1 cellular context compared by ENCODE assay signal in genomic region chr15:40928975-40929729, GRCh38.
TF ChIP-seq lines count a peak whose summit lies in the region.

DLL4 (plus strand) TSS chr15:40929340; CDS start chr15:40929669, 329 bp downstream.

TF ChIP-seq in HEK293, 187 proteins besides CTCF, POLR2A, EP300 and RAD21 (continued from another document and continues in another):
- no peak for TF ChIP-seq PRDM10 (tag by site-specific recombination; IDR thresholded peaks at IDR 0.05)
- TF ChIP-seq KLF1 (tag by site-specific recombination; IDR thresholded peaks at IDR 0.05): no peak; the same call in none of the 2 replicates
- TF ChIP-seq PRDM1 (tag by site-specific recombination; IDR thresholded peaks at IDR 0.05): no peak
- TF ChIP-seq ZNF112 (tag by site-specific recombination; IDR thresholded peaks at IDR 0.05): no peak
- TF ChIP-seq ELK4 (IDR thresholded peaks at IDR 0.05; ENCODE audit: borderline replicate concordance, low read depth, low read length): no peak
- TF ChIP-seq, protein P1, sequence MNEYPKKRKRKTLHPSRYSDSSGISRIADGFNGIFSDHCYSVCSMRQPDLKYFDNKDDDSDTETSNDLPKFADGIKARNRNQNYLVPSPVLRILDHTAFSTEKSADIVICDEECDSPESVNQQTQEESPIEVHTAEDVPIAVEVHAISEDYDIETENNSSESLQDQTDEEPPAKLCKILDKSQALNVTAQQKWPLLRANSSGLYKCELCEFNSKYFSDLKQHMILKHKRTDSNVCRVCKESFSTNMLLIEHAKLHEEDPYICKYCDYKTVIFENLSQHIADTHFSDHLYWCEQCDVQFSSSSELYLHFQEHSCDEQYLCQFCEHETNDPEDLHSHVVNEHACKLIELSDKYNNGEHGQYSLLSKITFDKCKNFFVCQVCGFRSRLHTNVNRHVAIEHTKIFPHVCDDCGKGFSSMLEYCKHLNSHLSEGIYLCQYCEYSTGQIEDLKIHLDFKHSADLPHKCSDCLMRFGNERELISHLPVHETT (tag by site-specific recombination; IDR thresholded peaks at IDR 0.05): peak; percentile 49; the same call in 1 of the 2 replicates
- peak; percentile 83 for TF ChIP-seq KLF9 (tag by site-specific recombination; IDR thresholded peaks at IDR 0.05; ENCODE audit: low read depth)
- TF ChIP-seq GLI4 (tag by site-specific recombination; IDR thresholded peaks at IDR 0.05): 0 out of 2 replicates have a peak, but pooled peaks have one; percentile 38
- TF ChIP-seq ZNF223 (tag by site-specific recombination; IDR thresholded peaks at IDR 0.05): no peak
- no peak; the same call in 1 of the 2 replicates for TF ChIP-seq ZNF341 (tag by site-specific recombination; IDR thresholded peaks at IDR 0.05; ENCODE audit: low read depth)
- peak; percentile 41; the same call in 1 of the 2 replicates for TF ChIP-seq ZNF692 (tag by site-specific recombination; IDR thresholded peaks at IDR 0.05)
- TF ChIP-seq ZXDB (tag by site-specific recombination; IDR thresholded peaks at IDR 0.05): 0 out of 2 replicates have a peak, but pooled peaks have one; percentile 9
- 0 out of 2 replicates have a peak, but pooled peaks have one; percentile 18 for TF ChIP-seq WT1 (tag by site-specific recombination; IDR thresholded peaks at IDR 0.05)
- TF ChIP-seq GFI1B (tag by site-specific recombination; IDR thresholded peaks at IDR 0.05): peak; percentile 14; the same call in 1 of the 2 replicates
- TF ChIP-seq ZNF510 (tag by site-specific recombination; IDR thresholded peaks at IDR 0.05; ENCODE audit: insufficient replicate concordance): no peak
- TF ChIP-seq, protein P2, sequence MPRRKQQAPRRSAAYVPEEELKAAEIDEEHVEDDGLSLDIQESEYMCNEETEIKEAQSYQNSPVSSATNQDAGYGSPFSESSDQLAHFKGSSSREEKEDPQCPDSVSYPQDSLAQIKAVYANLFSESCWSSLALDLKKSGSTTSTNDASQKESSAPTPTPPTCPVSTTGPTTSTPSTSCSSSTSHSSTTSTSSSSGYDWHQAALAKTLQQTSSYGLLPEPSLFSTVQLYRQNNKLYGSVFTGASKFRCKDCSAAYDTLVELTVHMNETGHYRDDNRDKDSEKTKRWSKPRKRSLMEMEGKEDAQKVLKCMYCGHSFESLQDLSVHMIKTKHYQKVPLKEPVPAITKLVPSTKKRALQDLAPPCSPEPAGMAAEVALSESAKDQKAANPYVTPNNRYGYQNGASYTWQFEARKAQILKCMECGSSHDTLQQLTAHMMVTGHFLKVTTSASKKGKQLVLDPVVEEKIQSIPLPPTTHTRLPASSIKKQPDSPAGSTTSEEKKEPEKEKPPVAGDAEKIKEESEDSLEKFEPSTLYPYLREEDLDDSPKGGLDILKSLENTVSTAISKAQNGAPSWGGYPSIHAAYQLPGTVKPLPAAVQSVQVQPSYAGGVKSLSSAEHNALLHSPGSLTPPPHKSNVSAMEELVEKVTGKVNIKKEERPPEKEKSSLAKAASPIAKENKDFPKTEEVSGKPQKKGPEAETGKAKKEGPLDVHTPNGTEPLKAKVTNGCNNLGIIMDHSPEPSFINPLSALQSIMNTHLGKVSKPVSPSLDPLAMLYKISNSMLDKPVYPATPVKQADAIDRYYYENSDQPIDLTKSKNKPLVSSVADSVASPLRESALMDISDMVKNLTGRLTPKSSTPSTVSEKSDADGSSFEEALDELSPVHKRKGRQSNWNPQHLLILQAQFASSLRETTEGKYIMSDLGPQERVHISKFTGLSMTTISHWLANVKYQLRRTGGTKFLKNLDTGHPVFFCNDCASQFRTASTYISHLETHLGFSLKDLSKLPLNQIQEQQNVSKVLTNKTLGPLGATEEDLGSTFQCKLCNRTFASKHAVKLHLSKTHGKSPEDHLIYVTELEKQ (tag by site-specific recombination; IDR thresholded peaks at IDR 0.05; ENCODE audit: borderline replicate concordance): 0 out of 2 replicates have a peak, but pooled peaks have one; percentile 18
- TF ChIP-seq, protein P3, sequence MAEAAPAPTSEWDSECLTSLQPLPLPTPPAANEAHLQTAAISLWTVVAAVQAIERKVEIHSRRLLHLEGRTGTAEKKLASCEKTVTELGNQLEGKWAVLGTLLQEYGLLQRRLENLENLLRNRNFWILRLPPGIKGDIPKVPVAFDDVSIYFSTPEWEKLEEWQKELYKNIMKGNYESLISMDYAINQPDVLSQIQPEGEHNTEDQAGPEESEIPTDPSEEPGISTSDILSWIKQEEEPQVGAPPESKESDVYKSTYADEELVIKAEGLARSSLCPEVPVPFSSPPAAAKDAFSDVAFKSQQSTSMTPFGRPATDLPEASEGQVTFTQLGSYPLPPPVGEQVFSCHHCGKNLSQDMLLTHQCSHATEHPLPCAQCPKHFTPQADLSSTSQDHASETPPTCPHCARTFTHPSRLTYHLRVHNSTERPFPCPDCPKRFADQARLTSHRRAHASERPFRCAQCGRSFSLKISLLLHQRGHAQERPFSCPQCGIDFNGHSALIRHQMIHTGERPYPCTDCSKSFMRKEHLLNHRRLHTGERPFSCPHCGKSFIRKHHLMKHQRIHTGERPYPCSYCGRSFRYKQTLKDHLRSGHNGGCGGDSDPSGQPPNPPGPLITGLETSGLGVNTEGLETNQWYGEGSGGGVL (tag by site-specific recombination; IDR thresholded peaks at IDR 0.05): peak; percentile 95
- 0 out of 2 replicates have a peak, but pooled peaks have one; percentile 51 for TF ChIP-seq ZFP37 (tag by site-specific recombination; IDR thresholded peaks at IDR 0.05)
- TF ChIP-seq ZNF169 (tag by site-specific recombination; IDR thresholded peaks at IDR 0.05): 0 out of 2 replicates have a peak, but pooled peaks have one; percentile 31
- no peak for TF ChIP-seq ZNF654 (tag by site-specific recombination; IDR thresholded peaks at IDR 0.05; ENCODE audit: low read depth)
- TF ChIP-seq, protein P4, sequence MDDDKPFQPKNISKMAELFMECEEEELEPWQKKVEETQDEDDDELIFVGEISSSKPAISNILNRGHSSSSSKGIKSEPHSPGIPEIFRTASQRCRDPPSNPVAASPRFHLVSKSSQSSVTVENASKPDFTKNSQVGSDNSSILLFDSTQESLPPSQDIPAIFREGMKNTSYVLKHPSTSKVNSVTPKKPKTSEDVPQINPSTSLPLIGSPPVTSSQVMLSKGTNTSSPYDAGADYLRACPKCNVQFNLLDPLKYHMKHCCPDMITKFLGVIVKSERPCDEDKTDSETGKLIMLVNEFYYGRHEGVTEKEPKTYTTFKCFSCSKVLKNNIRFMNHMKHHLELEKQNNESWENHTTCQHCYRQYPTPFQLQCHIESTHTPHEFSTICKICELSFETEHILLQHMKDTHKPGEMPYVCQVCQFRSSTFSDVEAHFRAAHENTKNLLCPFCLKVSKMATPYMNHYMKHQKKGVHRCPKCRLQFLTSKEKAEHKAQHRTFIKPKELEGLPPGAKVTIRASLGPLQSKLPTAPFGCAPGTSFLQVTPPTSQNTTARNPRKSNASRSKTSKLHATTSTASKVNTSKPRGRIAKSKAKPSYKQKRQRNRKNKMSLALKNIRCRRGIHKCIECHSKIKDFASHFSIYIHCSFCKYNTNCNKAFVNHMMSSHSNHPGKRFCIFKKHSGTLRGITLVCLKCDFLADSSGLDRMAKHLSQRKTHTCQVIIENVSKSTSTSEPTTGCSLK (tag by site-specific recombination; IDR thresholded peaks at IDR 0.05): no peak
- TF ChIP-seq ZNF701 (tag by site-specific recombination; IDR thresholded peaks at IDR 0.05): no peak
- TF ChIP-seq ZBTB8A (tag by site-specific recombination; IDR thresholded peaks at IDR 0.05): peak; percentile 78
- no peak for TF ChIP-seq ZNF266 (tag by site-specific recombination; IDR thresholded peaks at IDR 0.05; ENCODE audit: low read depth)
- TF ChIP-seq ZNF571 (tag by site-specific recombination; IDR thresholded peaks at IDR 0.05): no peak
- TF ChIP-seq ZNF555 (tag by site-specific recombination; conservative IDR thresholded peaks at IDR 0.05): no peak
- no peak for TF ChIP-seq HOXD13 (CRISPR knock-in tag; IDR thresholded peaks at IDR 0.05; ENCODE audit: borderline replicate concordance)
- TF ChIP-seq, protein P5, sequence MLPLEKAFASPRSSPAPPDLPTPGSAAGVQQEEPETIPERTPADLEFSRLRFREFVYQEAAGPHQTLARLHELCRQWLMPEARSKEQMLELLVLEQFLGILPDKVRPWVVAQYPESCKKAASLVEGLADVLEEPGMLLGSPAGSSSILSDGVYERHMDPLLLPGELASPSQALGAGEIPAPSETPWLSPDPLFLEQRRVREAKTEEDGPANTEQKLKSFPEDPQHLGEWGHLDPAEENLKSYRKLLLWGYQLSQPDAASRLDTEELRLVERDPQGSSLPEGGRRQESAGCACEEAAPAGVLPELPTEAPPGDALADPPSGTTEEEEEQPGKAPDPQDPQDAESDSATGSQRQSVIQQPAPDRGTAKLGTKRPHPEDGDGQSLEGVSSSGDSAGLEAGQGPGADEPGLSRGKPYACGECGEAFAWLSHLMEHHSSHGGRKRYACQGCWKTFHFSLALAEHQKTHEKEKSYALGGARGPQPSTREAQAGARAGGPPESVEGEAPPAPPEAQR (tag by site-specific recombination; IDR thresholded peaks at IDR 0.05): no peak
- TF ChIP-seq, protein P6, sequence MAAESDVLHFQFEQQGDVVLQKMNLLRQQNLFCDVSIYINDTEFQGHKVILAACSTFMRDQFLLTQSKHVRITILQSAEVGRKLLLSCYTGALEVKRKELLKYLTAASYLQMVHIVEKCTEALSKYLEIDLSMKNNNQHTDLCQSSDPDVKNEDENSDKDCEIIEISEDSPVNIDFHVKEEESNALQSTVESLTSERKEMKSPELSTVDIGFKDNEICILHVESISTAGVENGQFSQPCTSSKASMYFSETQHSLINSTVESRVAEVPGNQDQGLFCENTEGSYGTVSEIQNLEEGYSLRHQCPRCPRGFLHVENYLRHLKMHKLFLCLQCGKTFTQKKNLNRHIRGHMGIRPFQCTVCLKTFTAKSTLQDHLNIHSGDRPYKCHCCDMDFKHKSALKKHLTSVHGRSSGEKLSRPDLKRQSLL (tag by site-specific recombination; IDR thresholded peaks at IDR 0.05): no peak
- TF ChIP-seq, protein P7, sequence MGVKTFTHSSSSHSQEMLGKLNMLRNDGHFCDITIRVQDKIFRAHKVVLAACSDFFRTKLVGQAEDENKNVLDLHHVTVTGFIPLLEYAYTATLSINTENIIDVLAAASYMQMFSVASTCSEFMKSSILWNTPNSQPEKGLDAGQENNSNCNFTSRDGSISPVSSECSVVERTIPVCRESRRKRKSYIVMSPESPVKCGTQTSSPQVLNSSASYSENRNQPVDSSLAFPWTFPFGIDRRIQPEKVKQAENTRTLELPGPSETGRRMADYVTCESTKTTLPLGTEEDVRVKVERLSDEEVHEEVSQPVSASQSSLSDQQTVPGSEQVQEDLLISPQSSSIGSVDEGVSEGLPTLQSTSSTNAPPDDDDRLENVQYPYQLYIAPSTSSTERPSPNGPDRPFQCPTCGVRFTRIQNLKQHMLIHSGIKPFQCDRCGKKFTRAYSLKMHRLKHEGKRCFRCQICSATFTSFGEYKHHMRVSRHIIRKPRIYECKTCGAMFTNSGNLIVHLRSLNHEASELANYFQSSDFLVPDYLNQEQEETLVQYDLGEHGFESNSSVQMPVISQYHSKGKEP (tag by site-specific recombination; IDR thresholded peaks at IDR 0.05): 0 out of 2 replicates have a peak, but pooled peaks have one; percentile 32
- no peak for TF ChIP-seq ZNF529 (tag by site-specific recombination; IDR thresholded peaks at IDR 0.05; ENCODE audit: insufficient replicate concordance)
- TF ChIP-seq BCL11A (tag by site-specific recombination; IDR thresholded peaks at IDR 0.05; ENCODE audit: low read depth): peak; percentile 61
- peak; percentile 35; the same call in 1 of the 2 replicates for TF ChIP-seq ZBTB20 (tag by site-specific recombination; IDR thresholded peaks at IDR 0.05)
- TF ChIP-seq ZNF776 (tag by site-specific recombination; IDR thresholded peaks at IDR 0.05; ENCODE audit: borderline replicate concordance): no peak
- TF ChIP-seq ZNF416 (tag by site-specific recombination; IDR thresholded peaks at IDR 0.05): no peak
- no peak for TF ChIP-seq ZNF48 (tag by site-specific recombination; IDR thresholded peaks at IDR 0.05)
- TF ChIP-seq ZNF366 (tag by site-specific recombination; conservative IDR thresholded peaks at IDR 0.05): no peak
- TF ChIP-seq BCL11B (tag by site-specific recombination; IDR thresholded peaks at IDR 0.05; ENCODE audit: low read depth): 0 out of 2 replicates have a peak, but pooled peaks have one; percentile 42
- no peak for TF ChIP-seq ZNF514 (tag by site-specific recombination; IDR thresholded peaks at IDR 0.05)
